Comparison of ENCODE assay signal across 9 cellular contexts in the genomic region with DNA sequence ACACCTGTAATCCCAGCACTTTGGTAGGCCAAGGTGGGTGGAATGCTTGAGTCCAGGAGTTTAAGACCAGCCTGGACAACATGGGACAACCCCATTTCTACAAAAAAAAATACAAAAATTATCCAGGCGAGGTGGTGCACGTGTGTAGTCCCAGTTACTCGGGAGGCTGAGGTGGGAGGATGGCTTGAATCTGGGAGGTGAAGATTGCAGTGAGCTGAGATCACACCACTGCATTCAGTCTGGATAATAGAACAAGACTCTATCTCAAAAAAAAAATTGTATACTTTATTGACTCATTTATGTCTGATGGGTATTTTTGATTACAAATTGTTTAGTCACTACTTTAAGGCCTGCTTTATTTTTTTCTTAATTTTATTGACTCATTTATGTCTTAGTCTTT. TPM values are rescaled to one million over a fixed set of nuclear protein-coding genes. Genes with fewer than 3 reads are reported as not detected.
"Had no signal": no experiment of that assay in that cellular context is flagged by ENCODE, and none has a peak within 500 bp of the region (broad histone marks: within the 10 kb centered on the region; RNA-seq: fewer than 3 reads in every experiment).

No MANE protein-coding gene starts in this region.

RNA-seq across cellular contexts. Expression of gene PROP1, which starts 56.0 kb away (rescaled TPM):
- total RNA-seq: OCI-LY7, PC-3, PC-9, Peyer's patch, Right ventricle myocardium inferior, Right ventricle myocardium superior, RPMI7951, SJSA1, SK-MEL-5 had no signal
